ENCODE assay signal across 9 cellular contexts in genomic region chr15:67144609-67145306, GRCh38.
A peak's percentile ranks its signal among the peaks of the same experiment; 100 is the strongest.
DNase-seq lines count a peak whose midpoint lies in the region; ATAC-seq, FAIRE-seq and TF ChIP-seq lines count a peak whose summit lies in the region.
"Had no signal": no experiment of that assay in that cellular context is flagged by ENCODE, and none has a peak within 500 bp of the region (broad histone marks: within the 10 kb centered on the region; RNA-seq: fewer than 3 reads in every experiment).

No MANE protein-coding gene starts in this region.

- H3K4me2 ChIP-seq in OCI-LY7 (ENCODE audit: low read length) (peak overlapping the region; percentile 29; the same call in 1 of the 2 replicates), endothelial cell of umbilical vein (ENCODE audit: insufficient read depth, low read length) (no peak overlapping the region)

- no peaks in the 10 kb centered on the region for H3K9me2 ChIP-seq in OCI-LY7 (ENCODE audit: insufficient read depth, low read length)

- no peak for TF ChIP-seq POLR2A in endothelial cell of umbilical vein (IDR thresholded peaks at IDR 0.05; ENCODE audit: low read depth, low read length)

- peaks cover 12% of the 10 kb centered on the region; the same call in 1 of the 2 replicates for H4K20me1 ChIP-seq in OCI-LY7 (ENCODE audit: insufficient read depth, low read length)
- no peaks in the 10 kb centered on the region for H4K20me1 ChIP-seq in endothelial cell of umbilical vein (replicated peaks; ENCODE audit: control insufficient read depth, extremely low read depth, insufficient read depth, low read length)

- H3K9ac ChIP-seq in endothelial cell of umbilical vein (replicated peaks; ENCODE audit: extremely low read depth, insufficient read depth, low read length): no peak overlapping the region

- POLR2A ChIA-PET in OCI-LY7 (lab: Charles Lee): interaction anchor here (1.1 kb wide), 1 partner anchor 42 kb away, joined by 3 read pairs; no protein-coding TSS in a partner anchor
- POLR2A ChIA-PET in endothelial cell of umbilical vein (lab: Charles Lee): no interaction called here

- BruUV-seq in OCI-LY7 (replicated peaks; lab: Mats Ljungman, UMichigan): no TSS peak
- no TSS peak for BruUV-seq in endothelial cell of umbilical vein (replicated peaks; lab: Mats Ljungman, UMichigan)

- H3K79me2 ChIP-seq in OCI-LY7 (ENCODE audit: insufficient read depth, low read depth, low read length) (peaks cover 57% of the 10 kb centered on the region; the same call in 1 of the 2 replicates), endothelial cell of umbilical vein (ENCODE audit: control insufficient read depth, insufficient read depth, low read length) (peaks cover 96% of the 10 kb centered on the region)

- H3K4me3 ChIP-seq in OCI-LY7 (ENCODE audit: low read depth, low read length, poor library complexity, severe bottlenecking) (no peak overlapping the region), endothelial cell of umbilical vein (replicated peaks in 1 of 3; ENCODE audit: insufficient read depth in 1 of 3, low read depth in 1 of 3, low read length in 3 of 3) (no peak overlapping the region), retinal pigment epithelial cell (ENCODE audit: low read length) (no peak overlapping the region)

- ATAC-seq in GM18870 (IDR thresholded peaks at IDR 0.05; ENCODE audit: unreplicated experiment) (no peak), HG02884 (IDR thresholded peaks at IDR 0.05; ENCODE audit: unreplicated experiment) (no peak)

- peak; percentile 80 for DNase-seq in GM03348 (ENCODE audit: low spot score)
- DNase-seq in OCI-LY7 (ENCODE audit: low spot score): no peak
- DNase-seq in endothelial cell of umbilical vein (ENCODE audit: low read depth, low spot score): no peak
- peak; percentile 54 for DNase-seq in retinal pigment epithelial cell (ENCODE audit: low read depth)
- no peak for DNase-seq in stimulated activated CD4-positive, alpha-beta T cell treated with anti-CD3 and anti-CD28 coated beads, Interleukin-4, amount 100 ng/mL, for 1 hour
- no peak for DNase-seq in NCI-H1048 (lab: John Stamatoyannopoulos, UW)

- H3K27ac ChIP-seq in OCI-LY7 (ENCODE audit: low read depth, low read length, poor library complexity, severe bottlenecking) (no peak overlapping the region), endothelial cell of umbilical vein (ENCODE audit: insufficient read depth, low read depth, low read length) (peak overlapping the region; percentile 100)

- H3K9me3 ChIP-seq in OCI-LY7 (ENCODE audit: low read length) (no peaks in the 10 kb centered on the region), endothelial cell of umbilical vein (replicated peaks; ENCODE audit: control insufficient read depth, insufficient read depth, low read length) (no peaks in the 10 kb centered on the region)

- no peak for FAIRE-seq in endothelial cell of umbilical vein (lab: Jason Lieb, UNC)
- FAIRE-seq: TTC549 had no signal

- dilution Hi-C loops in endothelial cell of umbilical vein (cut with MboI; ENCODE audit: extremely low pct_ligation_motif_present, low sequenced_read_pairs): no loop called here

- H3K4me1 ChIP-seq in OCI-LY7 (ENCODE audit: insufficient read depth, low read length, poor library complexity, severe bottlenecking): peaks cover 59% of the 10 kb centered on the region
- H3K4me1 ChIP-seq in endothelial cell of umbilical vein (ENCODE audit: control insufficient read depth, extremely low read depth, insufficient read depth, low read length): peaks cover 93% of the 10 kb centered on the region

- no peaks in the 10 kb centered on the region for H3K36me3 ChIP-seq in OCI-LY7 (ENCODE audit: insufficient read depth, low read length)
- no peaks in the 10 kb centered on the region for H3K36me3 ChIP-seq in endothelial cell of umbilical vein (ENCODE audit: control insufficient read depth in 2 of 2, extremely low read depth in 1 of 2, insufficient read depth in 2 of 2, low read length in 2 of 2)

- H2AFZ ChIP-seq in OCI-LY7 (ENCODE audit: low read length) (no peak overlapping the region), endothelial cell of umbilical vein (ENCODE audit: low read depth, low read length) (no peak overlapping the region)

- intact Hi-C loops in OCI-LY7 (cut with micrococcal nuclease; ENCODE audit: unreplicated experiment): no loop called here
- intact Hi-C loops in endothelial cell of umbilical vein (cut with micrococcal nuclease): loop anchor here (5.0 kb wide), 1 partner anchor 132 kb away; no protein-coding TSS in a partner anchor

- TF ChIP-seq CTCF in OCI-LY7 (conservative IDR thresholded peaks at IDR 0.05; ENCODE audit: low read length) (no peak), endothelial cell of umbilical vein (IDR thresholded peaks at IDR 0.05; ENCODE audit: extremely low read depth in 1 of 2, insufficient read depth in 1 of 2, low read depth in 1 of 2, low read length in 2 of 2) (no peak), retinal pigment epithelial cell (conservative IDR thresholded peaks at IDR 0.05; ENCODE audit: low read depth, low read length) (no peak)

- no peaks in the 10 kb centered on the region for H3K9me1 ChIP-seq in endothelial cell of umbilical vein (replicated peaks; ENCODE audit: control insufficient read depth, extremely low read depth, insufficient read depth, low read length)

- CTCF ChIA-PET in OCI-LY7 (lab: Charles Lee; ENCODE audit: unreplicated experiment): no interaction called here
- CTCF ChIA-PET in endothelial cell of umbilical vein (lab: Charles Lee): interaction anchor here (1.1 to 2.2 kb wide), 3 partner anchors 11 to 38 kb away, joined by 3 to 5 read pairs (median 5); no protein-coding TSS in a partner anchor

- no peaks in the 10 kb centered on the region for H3K27me3 ChIP-seq in endothelial cell of umbilical vein (ENCODE audit: control insufficient read depth in 2 of 2, insufficient read depth in 2 of 2, low read length in 2 of 2)

TF ChIP-seq in endothelial cell of umbilical vein, 7 proteins besides CTCF, POLR2A, EP300 and RAD21:
- TF ChIP-seq POLR2AphosphoS5 (IDR thresholded peaks at IDR 0.05; ENCODE audit: insufficient read depth, low read depth, low read length) (peak; percentile 7), FOS (IDR thresholded peaks at IDR 0.05; ENCODE audit: borderline replicate concordance, insufficient read depth, low read length) (no peak), JUN (IDR thresholded peaks at IDR 0.05; ENCODE audit: borderline replicate concordance, insufficient read depth, insufficient read length, low read depth) (no peak), EZH2 (IDR thresholded peaks at IDR 0.05; ENCODE audit: borderline replicate concordance, low read depth, low read length, severe bottlenecking) (no peak), GATA2 (IDR thresholded peaks at IDR 0.05; ENCODE audit: insufficient read depth, insufficient read length, low read depth, low read length) (no peak)

Comparison
In these comparisons a context has a peak if more than half of its experiments do, and no peak if none do; other contexts are left out.
1. DNase-seq: peak in GM03348 (single experiment) and retinal pigment epithelial cell (single experiment); none in OCI-LY7 (single experiment), endothelial cell of umbilical vein (single experiment), stimulated activated CD4-positive, alpha-beta T cell treated with anti-CD3 and anti-CD28 coated beads, Interleukin-4, amount 100 ng/mL, for 1 hour (single experiment) and NCI-H1048 (single experiment).